21 cellular contexts compared by ENCODE assay signal in genomic region chr10:79254333-79255006, GRCh38.
DNase-seq lines count a peak whose midpoint lies in the region; ATAC-seq and TF ChIP-seq lines count a peak whose summit lies in the region.
"Had no signal": no experiment of that assay in that cellular context is flagged by ENCODE, and none has a peak within 500 bp of the region (broad histone marks: within the 10 kb centered on the region; RNA-seq: fewer than 3 reads in every experiment).

No MANE protein-coding gene starts in this region.

- H3K4me3 ChIP-seq in Panc1 (ENCODE audit: low read depth in 2 of 2, low read length in 2 of 2) (no peak overlapping the region), upper lobe of left lung (no peak overlapping the region)
- H3K4me3 ChIP-seq: BLaER1 treated with 17β-estradiol and CSF1 and Interleukin-3, amounts not matched to agents 10 nM and 100 nM; esophagus muscularis mucosa; gastrocnemius medialis; uterus had no signal

- BruUV-seq in Panc1 (replicated peaks; lab: Mats Ljungman, UMichigan), result no TSS peak

- no peaks in the 10 kb centered on the region for H3K4me1 ChIP-seq in Panc1 (ENCODE audit: control insufficient read depth, insufficient read depth, low read length)
- H3K4me1 ChIP-seq in upper lobe of left lung, result peaks cover 36 to 64% (median 43%) of the 10 kb centered on the region in 4 donors
- H3K4me1 ChIP-seq: Caco-2 had no signal

- WGBS in upper lobe of left lung, 2 donors, result 90 to 94% methylated on average over 14 to 18 of the region's 18 CpGs

- no peaks in the 10 kb centered on the region for H3K27me3 ChIP-seq in Panc1 (ENCODE audit: control insufficient read depth, insufficient read depth, low read length)
- H3K27me3 ChIP-seq in upper lobe of left lung, result no peaks in the 10 kb centered on the region
- H3K27me3 ChIP-seq: BLaER1 treated with 17β-estradiol and CSF1 and Interleukin-3, amounts not matched to agents 10 nM and 100 nM; esophagus muscularis mucosa; gastrocnemius medialis; uterus had no signal

- TF ChIP-seq POLR2A in upper lobe of left lung (IDR thresholded peaks at IDR 0.05), result no peak

- no peak for ATAC-seq in left ventricle myocardium superior
- ATAC-seq in Panc1, result peak; percentile 19; the same call in 1 of the 2 replicates
- ATAC-seq in left colon, result peak; percentile 9
- no peak for ATAC-seq in upper lobe of left lung (ENCODE audit: low FRiP score in 2 of 2)
- ATAC-seq: gastrocnemius medialis; naive thymus-derived CD4-positive, alpha-beta T cell had no signal

- H3K27ac ChIP-seq in Panc1 (ENCODE audit: low read length) (no peak overlapping the region), upper lobe of left lung (peak overlapping the region in 3 of 4 donors; percentile 8 to 44 (median 21))
- H3K27ac ChIP-seq: esophagus muscularis mucosa, gastrocnemius medialis, parathyroid adenoma, uterus had no signal

- no peak for TF ChIP-seq EP300 in upper lobe of left lung (IDR thresholded peaks at IDR 0.05)

- in situ Hi-C loops in Panc1 (cut with HindIII; ENCODE audit: low pct_unique_long_range_greater_than_20kb, low sequenced_read_pairs), result no loop called here

- POLR2A ChIA-PET in Panc1 (lab: Charles Lee), result no interaction called here

- intact Hi-C loops in left ventricle myocardium superior (cut with micrococcal nuclease), result no loop called here
- intact Hi-C loops in cardiac septum (cut with DNase I), result no loop called here
- intact Hi-C loops in Panc1 (cut with micrococcal nuclease; ENCODE audit: unreplicated experiment), result no loop called here
- intact Hi-C loops in left colon (cut with DNase I, micrococcal nuclease), result no loop called here

- no peak for TF ChIP-seq CTCF in Panc1 (IDR thresholded peaks at IDR 0.05)
- no peak for TF ChIP-seq CTCF in upper lobe of left lung (IDR thresholded peaks at IDR 0.05)

- no peaks in the 10 kb centered on the region for H3K36me3 ChIP-seq in Panc1 (ENCODE audit: control insufficient read depth, insufficient read depth, low read length)
- peaks cover 0 to 14% (median 3%) of the 10 kb centered on the region in 4 donors for H3K36me3 ChIP-seq in upper lobe of left lung
- H3K36me3 ChIP-seq: gastrocnemius medialis, uterus had no signal

- CTCF ChIA-PET in Panc1 (lab: Charles Lee), result no interaction called here

- H3K9me3 ChIP-seq in Panc1 (ENCODE audit: control insufficient read depth, insufficient read depth, low read depth, low read length) (no peaks in the 10 kb centered on the region), upper lobe of left lung (no peaks in the 10 kb centered on the region)
- H3K9me3 ChIP-seq: BLaER1 treated with 17β-estradiol and CSF1 and Interleukin-3, amounts not matched to agents 10 nM and 100 nM; Caco-2; esophagus muscularis mucosa; gastrocnemius medialis; uterus had no signal

- DNase-seq in left ventricle myocardium superior, result peak; percentile 39
- DNase-seq in cardiac septum (ENCODE audit: low spot score), result no peak
- DNase-seq in Panc1 (ENCODE audit: low read depth, low spot score), result no peak
- no peak for DNase-seq in left colon
- peak in 1 of 2 donors; percentile 58 for DNase-seq in upper lobe of left lung
- no peak for DNase-seq in NCI-H1930 (lab: John Stamatoyannopoulos, UW)
- no peak for DNase-seq in DMS153 treated with DMSO at 0.1 percent for 48 hours (lab: John Stamatoyannopoulos, UW; ENCODE audit: unreplicated experiment)
- no peak for DNase-seq in stimulated activated CD4-positive, alpha-beta T cell treated with anti-CD3 and anti-CD28 coated beads, Interleukin-1b, Interleukin-23, amount 100 ng/mL, for 48 hours
- DNase-seq: activated CD4-positive, alpha-beta T cell treated with anti-CD3 and anti-CD28 coated beads, Interleukin-2, amount 10 ng/mL, durations not matched to agents 7 days and 5 days; Caco-2; effector memory CD4-positive, alpha-beta T cell; gastrocnemius medialis; MV-4-11; naive thymus-derived CD4-positive, alpha-beta T cell; NCI-H1694; Right ventricle myocardium superior; stimulated activated CD8-positive, alpha-beta memory T cell treated with anti-CD3 and anti-CD28 coated beads, Interleukin-4, amount 100 ng/mL, for 48 hours; uterus had no signal

Comparison
In these comparisons a context has a peak if more than half of its experiments do, and no peak if none do; other contexts are left out.
1. ATAC-seq: peak in Panc1 (single experiment) and left colon (single experiment); none in left ventricle myocardium superior (single experiment) and upper lobe of left lung (0 of 2).